ENCODE assay signal across 1 cellular context in the genomic region with DNA sequence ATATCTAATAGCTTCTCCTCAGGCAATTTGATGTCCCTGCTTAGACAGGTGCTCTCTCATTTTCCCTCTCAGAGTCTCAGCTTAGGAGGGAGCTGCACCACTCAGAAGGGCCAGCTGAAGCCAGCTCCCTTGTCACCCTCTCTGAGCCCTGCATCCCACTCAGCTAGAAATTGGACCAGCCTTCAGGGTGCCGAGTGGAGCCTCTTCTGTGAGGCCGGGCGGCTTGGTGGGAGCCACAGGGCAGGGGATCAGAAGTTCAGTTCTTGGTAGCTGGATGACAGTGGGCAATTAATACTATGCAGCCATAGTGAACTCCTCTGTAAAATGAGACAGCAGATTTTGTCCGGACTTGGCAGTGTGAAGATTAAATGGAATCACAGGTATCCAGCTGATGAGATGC.
TF ChIP-seq lines count a peak whose summit lies in the region.

No MANE protein-coding gene starts in this region.

TF ChIP-seq in GM23338, 12 proteins besides CTCF, POLR2A, EP300 and RAD21 (continued from another document):
- TF ChIP-seq, protein P1, sequence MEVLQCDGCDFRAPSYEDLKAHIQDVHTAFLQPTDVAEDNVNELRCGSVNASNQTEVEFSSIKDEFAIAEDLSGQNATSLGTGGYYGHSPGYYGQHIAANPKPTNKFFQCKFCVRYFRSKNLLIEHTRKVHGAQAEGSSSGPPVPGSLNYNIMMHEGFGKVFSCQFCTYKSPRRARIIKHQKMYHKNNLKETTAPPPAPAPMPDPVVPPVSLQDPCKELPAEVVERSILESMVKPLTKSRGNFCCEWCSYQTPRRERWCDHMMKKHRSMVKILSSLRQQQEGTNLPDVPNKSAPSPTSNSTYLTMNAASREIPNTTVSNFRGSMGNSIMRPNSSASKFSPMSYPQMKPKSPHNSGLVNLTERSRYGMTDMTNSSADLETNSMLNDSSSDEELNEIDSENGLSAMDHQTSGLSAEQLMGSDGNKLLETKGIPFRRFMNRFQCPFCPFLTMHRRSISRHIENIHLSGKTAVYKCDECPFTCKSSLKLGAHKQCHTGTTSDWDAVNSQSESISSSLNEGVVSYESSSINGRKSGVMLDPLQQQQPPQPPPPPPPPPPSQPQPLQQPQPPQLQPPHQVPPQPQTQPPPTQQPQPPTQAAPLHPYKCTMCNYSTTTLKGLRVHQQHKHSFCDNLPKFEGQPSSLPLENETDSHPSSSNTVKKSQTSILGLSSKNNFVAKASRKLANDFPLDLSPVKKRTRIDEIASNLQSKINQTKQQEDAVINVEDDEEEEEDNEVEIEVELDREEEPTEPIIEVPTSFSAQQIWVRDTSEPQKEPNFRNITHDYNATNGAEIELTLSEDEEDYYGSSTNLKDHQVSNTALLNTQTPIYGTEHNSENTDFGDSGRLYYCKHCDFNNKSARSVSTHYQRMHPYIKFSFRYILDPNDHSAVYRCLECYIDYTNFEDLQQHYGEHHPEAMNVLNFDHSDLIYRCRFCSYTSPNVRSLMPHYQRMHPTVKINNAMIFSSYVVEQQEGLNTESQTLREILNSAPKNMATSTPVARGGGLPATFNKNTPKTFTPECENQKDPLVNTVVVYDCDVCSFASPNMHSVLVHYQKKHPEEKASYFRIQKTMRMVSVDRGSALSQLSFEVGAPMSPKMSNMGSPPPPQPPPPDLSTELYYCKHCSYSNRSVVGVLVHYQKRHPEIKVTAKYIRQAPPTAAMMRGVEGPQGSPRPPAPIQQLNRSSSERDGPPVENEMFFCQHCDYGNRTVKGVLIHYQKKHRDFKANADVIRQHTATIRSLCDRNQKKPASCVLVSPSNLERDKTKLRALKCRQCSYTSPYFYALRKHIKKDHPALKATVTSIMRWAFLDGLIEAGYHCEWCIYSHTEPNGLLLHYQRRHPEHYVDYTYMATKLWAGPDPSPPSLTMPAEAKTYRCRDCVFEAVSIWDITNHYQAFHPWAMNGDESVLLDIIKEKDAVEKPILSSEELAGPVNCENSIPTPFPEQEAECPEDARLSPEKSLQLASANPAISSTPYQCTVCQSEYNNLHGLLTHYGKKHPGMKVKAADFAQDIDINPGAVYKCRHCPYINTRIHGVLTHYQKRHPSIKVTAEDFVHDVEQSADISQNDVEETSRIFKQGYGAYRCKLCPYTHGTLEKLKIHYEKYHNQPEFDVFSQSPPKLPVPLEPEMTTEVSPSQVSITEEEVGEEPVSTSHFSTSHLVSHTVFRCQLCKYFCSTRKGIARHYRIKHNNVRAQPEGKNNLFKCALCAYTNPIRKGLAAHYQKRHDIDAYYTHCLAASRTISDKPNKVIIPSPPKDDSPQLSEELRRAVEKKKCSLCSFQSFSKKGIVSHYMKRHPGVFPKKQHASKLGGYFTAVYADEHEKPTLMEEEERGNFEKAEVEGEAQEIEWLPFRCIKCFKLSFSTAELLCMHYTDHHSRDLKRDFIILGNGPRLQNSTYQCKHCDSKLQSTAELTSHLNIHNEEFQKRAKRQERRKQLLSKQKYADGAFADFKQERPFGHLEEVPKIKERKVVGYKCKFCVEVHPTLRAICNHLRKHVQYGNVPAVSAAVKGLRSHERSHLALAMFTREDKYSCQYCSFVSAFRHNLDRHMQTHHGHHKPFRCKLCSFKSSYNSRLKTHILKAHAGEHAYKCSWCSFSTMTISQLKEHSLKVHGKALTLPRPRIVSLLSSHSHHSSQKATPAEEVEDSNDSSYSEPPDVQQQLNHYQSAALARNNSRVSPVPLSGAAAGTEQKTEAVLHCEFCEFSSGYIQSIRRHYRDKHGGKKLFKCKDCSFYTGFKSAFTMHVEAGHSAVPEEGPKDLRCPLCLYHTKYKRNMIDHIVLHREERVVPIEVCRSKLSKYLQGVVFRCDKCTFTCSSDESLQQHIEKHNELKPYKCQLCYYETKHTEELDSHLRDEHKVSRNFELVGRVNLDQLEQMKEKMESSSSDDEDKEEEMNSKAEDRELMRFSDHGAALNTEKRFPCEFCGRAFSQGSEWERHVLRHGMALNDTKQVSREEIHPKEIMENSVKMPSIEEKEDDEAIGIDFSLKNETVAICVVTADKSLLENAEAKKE (CRISPR knock-in tag; IDR thresholded peaks at IDR 0.05) = no peak
- TF ChIP-seq, protein P2, sequence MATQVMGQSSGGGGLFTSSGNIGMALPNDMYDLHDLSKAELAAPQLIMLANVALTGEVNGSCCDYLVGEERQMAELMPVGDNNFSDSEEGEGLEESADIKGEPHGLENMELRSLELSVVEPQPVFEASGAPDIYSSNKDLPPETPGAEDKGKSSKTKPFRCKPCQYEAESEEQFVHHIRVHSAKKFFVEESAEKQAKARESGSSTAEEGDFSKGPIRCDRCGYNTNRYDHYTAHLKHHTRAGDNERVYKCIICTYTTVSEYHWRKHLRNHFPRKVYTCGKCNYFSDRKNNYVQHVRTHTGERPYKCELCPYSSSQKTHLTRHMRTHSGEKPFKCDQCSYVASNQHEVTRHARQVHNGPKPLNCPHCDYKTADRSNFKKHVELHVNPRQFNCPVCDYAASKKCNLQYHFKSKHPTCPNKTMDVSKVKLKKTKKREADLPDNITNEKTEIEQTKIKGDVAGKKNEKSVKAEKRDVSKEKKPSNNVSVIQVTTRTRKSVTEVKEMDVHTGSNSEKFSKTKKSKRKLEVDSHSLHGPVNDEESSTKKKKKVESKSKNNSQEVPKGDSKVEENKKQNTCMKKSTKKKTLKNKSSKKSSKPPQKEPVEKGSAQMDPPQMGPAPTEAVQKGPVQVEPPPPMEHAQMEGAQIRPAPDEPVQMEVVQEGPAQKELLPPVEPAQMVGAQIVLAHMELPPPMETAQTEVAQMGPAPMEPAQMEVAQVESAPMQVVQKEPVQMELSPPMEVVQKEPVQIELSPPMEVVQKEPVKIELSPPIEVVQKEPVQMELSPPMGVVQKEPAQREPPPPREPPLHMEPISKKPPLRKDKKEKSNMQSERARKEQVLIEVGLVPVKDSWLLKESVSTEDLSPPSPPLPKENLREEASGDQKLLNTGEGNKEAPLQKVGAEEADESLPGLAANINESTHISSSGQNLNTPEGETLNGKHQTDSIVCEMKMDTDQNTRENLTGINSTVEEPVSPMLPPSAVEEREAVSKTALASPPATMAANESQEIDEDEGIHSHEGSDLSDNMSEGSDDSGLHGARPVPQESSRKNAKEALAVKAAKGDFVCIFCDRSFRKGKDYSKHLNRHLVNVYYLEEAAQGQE (IDR thresholded peaks at IDR 0.05; ENCODE audit: unreplicated experiment) = no peak
TF ChIP-seq in GM23338: peak in this region for 0.
